ENCODE assay signal across 25 cellular contexts in genomic region chr2:56682397-56682760, GRCh38.
"Had no signal": no experiment of that assay in that cellular context is flagged by ENCODE, and none has a peak within 500 bp of the region (broad histone marks: within the 10 kb centered on the region; RNA-seq: fewer than 3 reads in every experiment).

No MANE protein-coding gene starts in this region.

- H3K36me3 Mint-ChIP-seq: activated naive CD8-positive, alpha-beta T cell treated with anti-CD3 and anti-CD28 coated beads, Interleukin-2, amount 10 ng/mL, durations not matched to agents 7 days and 5 days; naive B cell; neural progenitor cell had no signal

- H3K27me3 ChIP-seq: breast epithelium, neural progenitor cell, transverse colon, uterus had no signal

- H3K9me3 Mint-ChIP-seq: neural progenitor cell had no signal

- H3K9me3 ChIP-seq: breast epithelium, mucosa of descending colon, prostate gland, transverse colon, uterus had no signal

- H3K4me3 Mint-ChIP-seq: activated CD4-positive, alpha-beta T cell treated with anti-CD3 and anti-CD28 coated beads, Interleukin-2, amount 10 ng/mL, durations not matched to agents 7 days and 5 days; activated CD8-positive, alpha-beta T cell treated with anti-CD3 and anti-CD28 coated beads, Interleukin-2, amount 10 ng/mL, durations not matched to agents 7 days and 5 days; activated naive CD8-positive, alpha-beta T cell treated with anti-CD3 and anti-CD28 coated beads, Interleukin-2, amount 10 ng/mL, durations not matched to agents 7 days and 5 days; activated T-cell treated with anti-CD3 and anti-CD28 coated beads, Interleukin-2, amount 50 U/mL, for 24 hours; naive B cell; neural progenitor cell; stimulated activated naive CD8-positive, alpha-beta T cell treated with anti-CD3 and anti-CD28 coated beads, Interleukin-15, Interleukin-2, amounts not matched to agents 100 ng/mL and 50 ng/mL, for 24 hours; T-helper 1 cell treated with Interleukin-12 subunit alpha and Interleukin-12 subunit beta and Interleukin-4 antibody, amounts not matched to agents 30 μg/mL and 1 μg/mL, for 36 hours had no signal

- H3K36me3 ChIP-seq: breast epithelium, neural progenitor cell, prostate gland, transverse colon, uterus had no signal

- H3K27ac ChIP-seq: breast epithelium, neural progenitor cell, prostate gland, skin epidermis, transverse colon, uterus had no signal

- H3K4me3 ChIP-seq: breast epithelium, mucosa of descending colon, neural progenitor cell, prostate gland, skin epidermis, transverse colon, uterus had no signal

- ATAC-seq: activated CD4-positive, CD25-positive, alpha-beta regulatory T cell treated with anti-CD3 and anti-CD28 coated beads, Interleukin-2, amount 50 U/mL, for 24 hours; activated CD8-positive, alpha-beta T cell treated with anti-CD3 and anti-CD28 coated beads, Interleukin-2, amount 10 ng/mL, durations not matched to agents 7 days and 5 days; mucosa of descending colon had no signal

- H3K27me3 Mint-ChIP-seq: activated CD4-positive, alpha-beta T cell treated with anti-CD3 and anti-CD28 coated beads, Interleukin-2, amount 10 ng/mL, durations not matched to agents 7 days and 5 days; activated naive CD8-positive, alpha-beta T cell treated with anti-CD3 and anti-CD28 coated beads, Interleukin-2, amount 10 ng/mL, durations not matched to agents 7 days and 5 days; activated T-cell treated with anti-CD3 and anti-CD28 coated beads, Interleukin-2, amount 50 U/mL, for 24 hours; naive B cell; stimulated activated naive CD8-positive, alpha-beta T cell treated with anti-CD3 and anti-CD28 coated beads, Interleukin-15, Interleukin-2, amounts not matched to agents 100 ng/mL and 50 ng/mL, for 24 hours had no signal

- DNase-seq: activated CD4-positive, alpha-beta T cell treated with anti-CD3 and anti-CD28 coated beads, Interleukin-2, amount 10 ng/mL, durations not matched to agents 7 days and 5 days; activated CD8-positive, alpha-beta T cell treated with anti-CD3 and anti-CD28 coated beads, Interleukin-2, amount 10 ng/mL, durations not matched to agents 7 days and 5 days; activated naive CD4-positive, alpha-beta T cell treated with Interleukin-2 at 50 U/mL for 16 hours; activated naive CD8-positive, alpha-beta T cell treated with anti-CD3 and anti-CD28 coated beads, Interleukin-2, amount 10 ng/mL, durations not matched to agents 7 days and 5 days; activated T-cell treated with anti-CD3 and anti-CD28 coated beads, Interleukin-2, amount 50 U/mL, for 24 hours; anterior cingulate cortex; effector memory CD4-positive, alpha-beta T cell; foreskin melanocyte; kidney glomerular epithelial cell; left ventricle myocardium superior; mucosa of descending colon; naive B cell; right cardiac atrium; stimulated activated CD4-positive, alpha-beta T cell treated with anti-CD3 and anti-CD28 coated beads, Interleukin-15, amount 100 ng/mL, for 24 hours; stimulated activated CD4-positive, alpha-beta T cell treated with anti-CD3 and anti-CD28 coated beads, Interleukin-2, amount 100 ng/mL, for 48 hours; transverse colon; uterus had no signal

- H3K4me1 ChIP-seq: breast epithelium, prostate gland, transverse colon, uterus had no signal

- H3K4me1 Mint-ChIP-seq: activated CD4-positive, alpha-beta T cell treated with anti-CD3 and anti-CD28 coated beads, Interleukin-2, amount 10 ng/mL, durations not matched to agents 7 days and 5 days; activated naive CD8-positive, alpha-beta T cell treated with anti-CD3 and anti-CD28 coated beads, Interleukin-2, amount 10 ng/mL, durations not matched to agents 7 days and 5 days; naive B cell had no signal

- H3K27ac Mint-ChIP-seq: activated CD4-positive, alpha-beta T cell treated with anti-CD3 and anti-CD28 coated beads, Interleukin-2, amount 10 ng/mL, durations not matched to agents 7 days and 5 days; activated CD8-positive, alpha-beta T cell treated with anti-CD3 and anti-CD28 coated beads, Interleukin-2, amount 10 ng/mL, durations not matched to agents 7 days and 5 days; activated naive CD8-positive, alpha-beta T cell treated with anti-CD3 and anti-CD28 coated beads, Interleukin-2, amount 10 ng/mL, durations not matched to agents 7 days and 5 days; activated T-cell treated with anti-CD3 and anti-CD28 coated beads, Interleukin-2, amount 50 U/mL, for 24 hours; activated T-helper 2 cell treated with anti-CD3 and anti-CD28 coated beads, Interferon-gamma antibody, Interleukin-2, Interleukin-4, amounts not matched to agents 10 μg/mL and 5 μg/mL and 100 μg/mL, durations not matched to agents 14 hours and 24 hours and 36 hours; naive B cell; neural progenitor cell; stimulated activated naive CD8-positive, alpha-beta T cell treated with anti-CD3 and anti-CD28 coated beads, Interleukin-15, Interleukin-2, amounts not matched to agents 100 ng/mL and 50 ng/mL, for 24 hours; T-helper 1 cell treated with Interleukin-12 subunit alpha and Interleukin-12 subunit beta and Interleukin-4 antibody, amounts not matched to agents 30 μg/mL and 1 μg/mL, for 36 hours had no signal
